In genomic region chr4:180189639-180190038, GRCh38 we compare ENCODE assay signal across 19 cellular contexts.
"Had no signal": no experiment of that assay in that cellular context is flagged by ENCODE, and none has a peak within 500 bp of the region (broad histone marks: within the 10 kb centered on the region; RNA-seq: fewer than 3 reads in every experiment).

No MANE protein-coding gene starts in this region.

- H3K36me3 ChIP-seq: breast epithelium, stomach, upper lobe of right lung had no signal

- H3K27ac Mint-ChIP-seq: activated T-cell treated with anti-CD3 and anti-CD28 coated beads, Interleukin-2, amount 50 U/mL, for 72 hours; naive B cell; progenitor cell of endocrine pancreas; stimulated activated effector memory CD8-positive, alpha-beta T cell treated with anti-CD3 and anti-CD28 coated beads, Interleukin-12 subunit alpha, Interleukin-12 subunit beta, amount 100 ng/mL, for 72 hours had no signal

- H3K27me3 Mint-ChIP-seq: naive B cell, progenitor cell of endocrine pancreas had no signal

- H3K4me1 ChIP-seq: breast epithelium, stomach, upper lobe of right lung had no signal

- H3K4me1 Mint-ChIP-seq: neural crest cell; stimulated activated effector memory CD8-positive, alpha-beta T cell treated with anti-CD3 and anti-CD28 coated beads, Interleukin-12 subunit alpha, Interleukin-12 subunit beta, amount 100 ng/mL, for 72 hours had no signal

- H3K27ac ChIP-seq: breast epithelium, coronary artery, stomach, upper lobe of right lung had no signal

- H3K4me3 Mint-ChIP-seq: activated T-cell treated with anti-CD3 and anti-CD28 coated beads, Interleukin-2, amount 50 U/mL, for 72 hours; naive B cell; neural crest cell; stimulated activated effector memory CD8-positive, alpha-beta T cell treated with anti-CD3 and anti-CD28 coated beads, Interleukin-12 subunit alpha, Interleukin-12 subunit beta, amount 100 ng/mL, for 72 hours had no signal

- H3K36me3 Mint-ChIP-seq: naive B cell; stimulated activated effector memory CD8-positive, alpha-beta T cell treated with anti-CD3 and anti-CD28 coated beads, Interleukin-12 subunit alpha, Interleukin-12 subunit beta, amount 100 ng/mL, for 72 hours had no signal

- H3K9me3 ChIP-seq: breast epithelium, mucosa of descending colon, stomach, upper lobe of right lung had no signal

- H3K4me3 ChIP-seq: breast epithelium, coronary artery, mucosa of descending colon, stomach, upper lobe of right lung had no signal

- DNase-seq: activated CD4-positive, alpha-beta T cell treated with anti-CD3 and anti-CD28 coated beads, Interleukin-2, amount 50 U/mL, for 4 hours; activated effector memory CD4-positive, alpha-beta T cell treated with anti-CD3 and anti-CD28 coated beads, Interleukin-2, amount 50 U/mL, for 16 hours; activated naive CD4-positive, alpha-beta T cell treated with anti-CD3 and anti-CD28 coated beads, Interleukin-2, amount 50 U/mL, for 16 hours; activated T-cell treated with anti-CD3 and anti-CD28 coated beads, Interleukin-2, amount 50 U/mL, for 72 hours; erythroblast; kidney; left ventricle myocardium superior; mucosa of descending colon; naive B cell; right cardiac atrium; small intestine; stimulated activated CD4-positive, alpha-beta T cell treated with anti-CD3 and anti-CD28 coated beads, Interleukin-4, amount 100 ng/mL, for 1 hour; stomach; upper lobe of right lung had no signal

- H3K27me3 ChIP-seq: breast epithelium, stomach, upper lobe of right lung had no signal

- ATAC-seq: activated T-cell treated with anti-CD3 and anti-CD28 coated beads, Interleukin-2, amount 50 U/mL, for 72 hours; left ventricle myocardium superior; mucosa of descending colon; right cardiac atrium; stimulated activated effector memory CD8-positive, alpha-beta T cell treated with anti-CD3 and anti-CD28 coated beads, Interleukin-12 subunit alpha, Interleukin-12 subunit beta, amount 100 ng/mL, for 72 hours; upper lobe of right lung had no signal
